8 cellular contexts compared by ENCODE assay signal in the genomic region with DNA sequence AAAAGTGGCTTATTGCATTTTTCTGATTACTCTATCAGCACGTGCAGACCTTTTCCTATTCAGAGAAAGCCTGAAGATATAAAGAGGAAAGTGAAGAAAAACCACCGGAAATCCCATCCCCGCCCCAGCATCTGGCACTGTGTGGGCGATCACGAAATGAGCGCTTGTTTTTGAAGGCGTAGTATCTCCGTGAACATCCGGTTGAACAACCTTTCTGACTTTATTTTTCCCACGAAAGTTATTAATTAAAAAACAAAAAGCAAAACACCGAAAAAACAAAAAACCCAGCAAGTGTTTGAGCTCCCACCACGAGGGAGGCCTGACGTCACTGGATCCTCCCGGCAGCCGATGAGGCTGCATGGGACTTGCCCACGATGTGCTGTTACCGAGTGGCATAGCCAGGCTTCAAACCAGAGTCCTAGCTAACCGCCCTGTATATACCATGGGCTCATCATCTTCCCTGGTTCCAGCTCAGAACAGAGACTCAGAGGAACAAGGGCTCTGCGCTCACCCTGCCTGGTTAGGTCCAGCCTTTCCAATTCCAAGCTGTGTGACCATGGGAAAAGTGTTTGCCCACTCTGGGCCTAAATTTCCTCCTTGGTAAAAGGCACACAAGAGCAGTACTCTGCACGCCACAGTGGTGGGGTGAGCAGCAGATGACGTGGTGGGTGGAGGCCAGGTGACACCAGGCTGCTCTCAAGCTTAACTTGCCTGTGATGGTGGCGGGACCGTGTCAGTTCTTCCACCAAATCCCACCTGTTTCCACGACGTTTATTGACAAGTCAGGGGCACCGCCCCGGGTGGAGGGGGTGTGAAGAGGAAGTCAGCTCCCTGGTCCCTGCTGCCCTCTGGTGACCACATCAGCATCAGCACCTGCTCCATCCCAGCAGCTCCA. TPM values are rescaled to one million over a fixed set of nuclear protein-coding genes. Genes with fewer than 3 reads are reported as not detected.
DNase-seq lines count a peak whose midpoint lies in the region; ATAC-seq and TF ChIP-seq lines count a peak whose summit lies in the region.

No MANE protein-coding gene starts in this region.

- CTCF ChIA-PET in Caco-2 (lab: Charles Lee) = interaction anchor here (0.6 to 1.8 kb wide), 7 partner anchors 21 to 188 kb away, joined by 3 to 22 read pairs (median 3); no protein-coding TSS in a partner anchor

- H3K4me1 ChIP-seq in Caco-2 = peaks cover 30% of the 10 kb centered on the region
- H3K4me1 ChIP-seq in subcutaneous abdominal adipose tissue (ENCODE audit: control insufficient read depth in 5 of 5, insufficient read depth in 5 of 5, low read length in 5 of 5) = peaks cover 5 to 17% (median 8%) of the 10 kb centered on the region in 5 donors

- intact Hi-C loops in Caco-2 (cut with micrococcal nuclease; ENCODE audit: unreplicated experiment) = loop anchor here (1.0 to 5.0 kb wide), 3 partner anchors 90 to 214 kb away; no protein-coding TSS in a partner anchor

- no peaks in the 10 kb centered on the region for H3K27me3 Mint-ChIP-seq in Caco-2 (ENCODE audit: insufficient read depth, unreplicated experiment)

- TF ChIP-seq CTCF in Caco-2 (IDR thresholded peaks at IDR 0.05; ENCODE audit: insufficient read depth in 1 of 2, low read depth in 1 of 2, low read length in 1 of 2, severe bottlenecking in 1 of 2, unreplicated experiment in 1 of 2) (peak; percentile 72 to 81), fibroblast of villous mesenchyme (IDR thresholded peaks at IDR 0.05; ENCODE audit: insufficient read depth, low read depth, low read length) (peak; percentile 79)

- H3K9me3 ChIP-seq in Caco-2 (no peaks in the 10 kb centered on the region), subcutaneous abdominal adipose tissue (ENCODE audit: control insufficient read depth in 5 of 5, low read length in 5 of 5) (peaks cover 0 to 4% (median 0%) of the 10 kb centered on the region in 5 donors)

- H3K4me3 Mint-ChIP-seq in Caco-2 (ENCODE audit: unreplicated experiment) = peak overlapping the region; percentile 7

- H3K9me3 Mint-ChIP-seq in Caco-2 (ENCODE audit: unreplicated experiment) = peaks cover 9% of the 10 kb centered on the region

- no peaks in the 10 kb centered on the region for H3K27me3 ChIP-seq in Caco-2 (replicated peaks; ENCODE audit: control insufficient read depth, insufficient read depth, low read length)
- peaks cover 0 to 7% (median 2%) of the 10 kb centered on the region in 5 donors for H3K27me3 ChIP-seq in subcutaneous abdominal adipose tissue (ENCODE audit: control insufficient read depth in 5 of 5, insufficient read depth in 4 of 5, low read length in 5 of 5)

- POLR2A ChIA-PET in Caco-2 (lab: Charles Lee) = no interaction called here

- H3K4me3 ChIP-seq in Caco-2 (ENCODE audit: low read depth, low read length) (no peak overlapping the region), fibroblast of villous mesenchyme (ENCODE audit: low read depth, low read length) (no peak overlapping the region), subcutaneous abdominal adipose tissue (ENCODE audit: low read depth in 1 of 5, low read length in 5 of 5) (peak overlapping the region; percentile 33 to 66 (median 43))

- peaks cover 20% of the 10 kb centered on the region for H3K4me1 Mint-ChIP-seq in Caco-2 (ENCODE audit: low read depth, unreplicated experiment)

- peak; percentile 75 to 78 for DNase-seq in Caco-2
- peak; percentile 73 for DNase-seq in RPMI8226
- peak; percentile 81 for DNase-seq in activated T-helper 9 cell treated with anti-CD3 and anti-CD28 coated beads, Interleukin-2, amount 50 U/mL, for 16 hours (ENCODE audit: low read depth)
- DNase-seq in fibroblast of villous mesenchyme (ENCODE audit: low read depth) = peak; percentile 72
- peak; percentile 32 for DNase-seq in non-pigmented ciliary epithelial cell (ENCODE audit: low read depth)

- no TSS peak for BruUV-seq in Caco-2 (replicated peaks; lab: Mats Ljungman, UMichigan)

- peak; percentile 61 for ATAC-seq in GM19467 (IDR thresholded peaks at IDR 0.05; ENCODE audit: unreplicated experiment)
- ATAC-seq in HG03575 (IDR thresholded peaks at IDR 0.05; ENCODE audit: extremely low read depth, insufficient number of reproducible peaks, low FRiP score, unreplicated experiment) = peak; percentile 34

- no peak overlapping the region for H3K27ac ChIP-seq in subcutaneous abdominal adipose tissue (ENCODE audit: low read depth, low read length)

- H3K27ac Mint-ChIP-seq in Caco-2 (ENCODE audit: unreplicated experiment) = no peak overlapping the region

- H3K36me3 Mint-ChIP-seq in Caco-2 (ENCODE audit: insufficient read depth, unreplicated experiment) = peaks cover 8% of the 10 kb centered on the region

- no peaks in the 10 kb centered on the region for H3K36me3 ChIP-seq in Caco-2 (ENCODE audit: control insufficient read depth, insufficient read depth, low read length)
- peaks cover 0 to 15% (median 15%) of the 10 kb centered on the region in 5 donors for H3K36me3 ChIP-seq in subcutaneous abdominal adipose tissue (ENCODE audit: control insufficient read depth in 5 of 5, insufficient read depth in 5 of 5, low read length in 5 of 5)

- peak overlapping the region in 1 of 5 donors; percentile 75 for H3K9ac ChIP-seq in subcutaneous abdominal adipose tissue (ENCODE audit: low read length in 5 of 5)

RNA-seq across cellular contexts. Expression of gene IL21R, which starts 34.3 kb away (rescaled TPM):
- total RNA-seq in Caco-2 (2022) (0.07 and 0.12 TPM in 2 replicates), fibroblast of villous mesenchyme (0.43 and 1.9 TPM in 2 replicates)

RNA-seq across cellular contexts. Expression of gene IL4R, which starts 53.9 kb away (rescaled TPM):
- 32.6 and 34.4 TPM in 2 replicates for total RNA-seq in Caco-2 (2022)
- total RNA-seq in fibroblast of villous mesenchyme = 25.0 and 43.2 TPM in 2 replicates

Comparison
In these comparisons a context has a peak if more than half of its experiments do, and no peak if none do; other contexts are left out.
1. H3K4me3 ChIP-seq: peak in subcutaneous abdominal adipose tissue (5 of 5); none in Caco-2 (single experiment) and fibroblast of villous mesenchyme (single experiment).
2. Peak in every context shown above with its lines, with median percentiles within 50 percentile points of each other: DNase-seq.